8 cellular contexts compared by ENCODE assay signal in the genomic region with DNA sequence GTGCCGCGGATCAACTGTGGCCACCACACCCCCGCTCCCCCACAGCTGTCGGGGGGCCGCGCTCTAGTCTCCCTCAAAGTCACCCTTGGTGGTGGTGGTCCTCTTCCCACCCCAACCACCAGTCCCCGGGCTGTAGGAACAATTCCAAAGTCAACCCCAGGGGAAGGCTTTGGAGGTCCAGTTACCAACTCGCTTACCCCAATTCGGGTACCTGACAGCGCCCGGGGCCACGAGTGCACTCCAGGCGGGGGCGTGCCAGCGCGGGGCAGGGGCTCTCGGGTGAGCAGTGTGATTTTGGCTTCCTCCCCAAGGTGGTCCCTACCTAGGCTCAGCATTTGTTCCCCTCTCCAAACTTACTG. TPM values are rescaled to one million over a fixed set of nuclear protein-coding genes. Genes with fewer than 3 reads are reported as not detected.
A peak's percentile ranks its signal among the peaks of the same experiment; 100 is the strongest.
DNase-seq lines count a peak whose midpoint lies in the region; ATAC-seq and TF ChIP-seq lines count a peak whose summit lies in the region.

No MANE protein-coding gene starts in this region.

- peaks cover 27% of the 10 kb centered on the region for H3K4me1 ChIP-seq in OCI-LY7 (ENCODE audit: insufficient read depth, low read length, poor library complexity, severe bottlenecking)
- H3K4me1 ChIP-seq in ascending aorta: peaks cover 10 to 24% of the 10 kb centered on the region in 2 donors
- H3K4me1 ChIP-seq in thymus (ENCODE audit: control insufficient read depth, insufficient read depth, low read length): peaks cover 14% of the 10 kb centered on the region

- no TSS peak for BruUV-seq in OCI-LY7 (replicated peaks; lab: Mats Ljungman, UMichigan)

- WGBS in lower leg skin, 2 donors: 2 to 3% methylated on average over 11 to 17 of the region's 17 CpGs
- 2% methylated on average over 17 of the region's 17 CpGs for WGBS in thymus

- no peaks in the 10 kb centered on the region for H3K79me2 ChIP-seq in OCI-LY7 (ENCODE audit: insufficient read depth, low read depth, low read length)

- no peak for TF ChIP-seq POLR2A in lower leg skin (IDR thresholded peaks at IDR 0.05)

- peak; percentile 61 for DNase-seq in OCI-LY7 (ENCODE audit: low spot score)
- DNase-seq in ascending aorta (ENCODE audit: low spot score in 2 of 2): no peak
- no peak for DNase-seq in lower leg skin (ENCODE audit: low spot score in 2 of 2)
- no peak for DNase-seq in HEK293T (ENCODE audit: extremely low spot score)

- 0 out of 2 replicates have a peak, but pooled peaks cover 5% of the 10 kb centered on the region for H4K20me1 ChIP-seq in OCI-LY7 (ENCODE audit: insufficient read depth, low read length)

- peak overlapping the region; percentile 89 for H3K4me3 ChIP-seq in OCI-LY7 (ENCODE audit: low read depth, low read length, poor library complexity, severe bottlenecking)
- peak overlapping the region; percentile 90 to 98 for H3K4me3 ChIP-seq in ascending aorta
- H3K4me3 ChIP-seq in lower leg skin (ENCODE audit: low read depth, poor library complexity, severe bottlenecking): peak overlapping the region; percentile 27
- peak overlapping the region; percentile 93 for H3K4me3 ChIP-seq in thymus (ENCODE audit: low read length)

- intact Hi-C loops in OCI-LY7 (cut with micrococcal nuclease; ENCODE audit: unreplicated experiment) (loop anchor here (1.0 to 5.0 kb wide), 4 partner anchors 45 to 127 kb away; no protein-coding TSS in a partner anchor), ascending aorta (cut with DNase I) (loop anchor here (1.0 to 10.0 kb wide), 6 partner anchors 95 to 1023 kb away; no protein-coding TSS in a partner anchor), lower leg skin (cut with DNase I; ENCODE audit: low total_unique reads) (no loop called here)

- TF ChIP-seq CTCF in GM12874 (IDR thresholded peaks at IDR 0.05; ENCODE audit: insufficient read depth, low read depth, low read length) (peak; percentile 19; the same call in 1 of the 2 replicates), OCI-LY7 (conservative IDR thresholded peaks at IDR 0.05; ENCODE audit: low read length) (peak; percentile 72), ascending aorta (IDR thresholded peaks at IDR 0.05) (peak in 1 of 3 experiments; percentile 18), lower leg skin (IDR thresholded peaks at IDR 0.05) (no peak)

- ATAC-seq in HG03442 (IDR thresholded peaks at IDR 0.05; ENCODE audit: unreplicated experiment): no peak
- ATAC-seq in GM21528 (IDR thresholded peaks at IDR 0.05; ENCODE audit: low FRiP score, unreplicated experiment): no peak

- no peaks in the 10 kb centered on the region for H3K9me2 ChIP-seq in OCI-LY7 (ENCODE audit: insufficient read depth, low read length)

- H2AFZ ChIP-seq in OCI-LY7 (ENCODE audit: low read length): peak overlapping the region; percentile 59

- POLR2A ChIA-PET in OCI-LY7 (lab: Charles Lee): interaction anchor here (0.7 kb wide), 2 partner anchors 7 to 14 kb away, joined by 3 read pairs; no protein-coding TSS in a partner anchor
- POLR2A ChIA-PET in HEK293T (lab: Yijun Ruan, JAX): interaction anchor here (1.7 kb wide), 1 partner anchor 95 kb away, joined by 5 read pairs; no protein-coding TSS in a partner anchor

- peak overlapping the region; percentile 60 for H3K27ac ChIP-seq in OCI-LY7 (ENCODE audit: low read depth, low read length, poor library complexity, severe bottlenecking)
- peak overlapping the region; percentile 81 to 99 for H3K27ac ChIP-seq in ascending aorta
- H3K27ac ChIP-seq in thymus (ENCODE audit: low read depth): peak overlapping the region; percentile 83

- H3K9me3 ChIP-seq in OCI-LY7 (ENCODE audit: low read length) (no peaks in the 10 kb centered on the region), ascending aorta (no peaks in the 10 kb centered on the region), thymus (ENCODE audit: control insufficient read depth) (no peaks in the 10 kb centered on the region)

- no peaks in the 10 kb centered on the region for H3K36me3 ChIP-seq in OCI-LY7 (ENCODE audit: insufficient read depth, low read length)
- no peaks in the 10 kb centered on the region for H3K36me3 ChIP-seq in ascending aorta
- no peaks in the 10 kb centered on the region for H3K36me3 ChIP-seq in thymus (ENCODE audit: control insufficient read depth, insufficient read depth)

- CTCF ChIA-PET in OCI-LY7 (lab: Charles Lee; ENCODE audit: unreplicated experiment): no interaction called here
- CTCF ChIA-PET in HEK293T (lab: Yijun Ruan, JAX): no interaction called here

- H3K27me3 ChIP-seq in ascending aorta (no peaks in the 10 kb centered on the region), thymus (ENCODE audit: control insufficient read depth, insufficient read depth) (no peaks in the 10 kb centered on the region)

- H3K4me2 ChIP-seq in OCI-LY7 (ENCODE audit: low read length): peak overlapping the region; percentile 97

TF ChIP-seq in HEK293T, 16 proteins besides CTCF, POLR2A, EP300 and RAD21:
- TF ChIP-seq NFRKB (IDR thresholded peaks at IDR 0.05) (no peak), SUZ12 (IDR thresholded peaks at IDR 0.05) (no peak), CTBP1 (IDR thresholded peaks at IDR 0.05; ENCODE audit: borderline replicate concordance) (no peak), FOXA1 (IDR thresholded peaks at IDR 0.05) (no peak)

RNA-seq across cellular contexts. Expression of gene ZMIZ1, which starts 0.6 kb away (rescaled TPM):
- total RNA-seq in OCI-LY7 (2014; rRNA removed; shearing (Covaris generic)): 18.9 and 20.4 TPM in 2 replicates
- 58.3 and 66.9 TPM in 2 replicates for total RNA-seq in OCI-LY7 (2022)
- total RNA-seq in ascending aorta: 96.2 TPM
- 10 to 100 TPM; 58.1 to 87.4 (median 74.2) TPM for total RNA-seq in lower leg skin
- polyA plus RNA-seq in thymus: 14.2 TPM

Comparison
In these comparisons a context has a peak if more than half of its experiments do, and no peak if none do; other contexts are left out.
1. CTCF ChIP-seq: peak in GM12874 (single experiment) and OCI-LY7 (single experiment); none in lower leg skin (0 of 3).
2. H3K4me3 ChIP-seq: peak in every context shown above with its lines; median percentile 94 in ascending aorta; 93 in thymus; 89 in OCI-LY7; 27 in lower leg skin.
3. Peak in every context shown above with its lines, with median percentiles within 50 percentile points of each other: H3K27ac ChIP-seq.